Comparison of ENCODE assay signal across 8 cellular contexts in the genomic region with DNA sequence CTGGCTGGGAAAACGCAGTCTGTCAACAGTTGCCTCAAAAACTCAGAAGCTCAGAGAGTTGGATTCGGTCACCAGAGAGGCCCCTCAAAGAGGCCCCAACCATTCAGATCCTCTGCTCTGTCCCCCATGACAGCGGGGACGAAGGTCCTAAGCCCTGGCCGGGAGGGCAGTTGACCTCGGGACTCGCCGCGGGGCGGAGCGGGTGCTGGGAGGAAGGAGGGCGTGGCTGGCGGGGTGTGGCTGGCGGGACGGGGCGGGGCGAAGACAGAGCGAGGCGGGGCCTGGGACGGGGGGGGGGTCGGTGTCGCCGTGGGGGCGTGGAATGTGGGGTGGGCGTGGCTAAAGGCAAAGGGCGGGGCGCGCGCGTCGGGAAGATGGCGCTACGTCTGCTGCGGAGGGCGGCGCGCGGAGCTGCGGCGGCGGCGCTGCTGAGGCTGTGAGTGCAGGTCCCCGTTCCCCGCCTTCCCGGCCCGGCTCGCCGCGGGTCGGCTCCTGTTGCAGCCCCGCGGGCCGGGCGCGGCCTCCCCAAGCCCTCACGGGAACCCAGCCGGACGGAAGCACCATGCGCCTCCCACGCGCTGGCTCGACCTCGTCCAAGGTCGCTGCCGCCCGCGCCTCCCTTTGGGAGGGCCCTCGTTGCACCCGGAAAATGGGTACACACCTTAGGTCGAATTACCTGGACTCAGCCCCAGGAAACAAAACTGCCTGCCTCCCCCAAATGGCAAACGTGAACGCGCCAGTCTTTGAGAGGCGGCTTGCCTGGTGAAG. TPM values are rescaled to one million over a fixed set of nuclear protein-coding genes. Genes with fewer than 3 reads are reported as not detected.
DNase-seq lines count a peak whose midpoint lies in the region; ATAC-seq and TF ChIP-seq lines count a peak whose summit lies in the region.

A gene (plus strand): TSS at position 369 of the 768 bp plus-strand sequence.

- H3K36me3 ChIP-seq in DOHH2 (ENCODE audit: control insufficient read depth, low read length) (no peaks in the 10 kb centered on the region), RWPE2 (ENCODE audit: low read depth) (no peaks in the 10 kb centered on the region), neural progenitor cell (no peaks in the 10 kb centered on the region)

- in situ Hi-C loops in KBM-7 (cut with MboI; ENCODE audit: low pct_unique_long_range_greater_than_20kb, low sequenced_read_pairs) = no loop called here

- H3K4me1 Mint-ChIP-seq in neural progenitor cell = peaks cover 18% of the 10 kb centered on the region

- no peak within 1 kb of the TSS for H3K9ac ChIP-seq in neural progenitor cell

- H2AFZ ChIP-seq in neural progenitor cell (replicated peaks) = peak within 1 kb of the TSS; percentile 85

- H3K4me2 ChIP-seq in DOHH2 (ENCODE audit: low read length) (peak within 1 kb of the TSS; percentile 98), neural progenitor cell (peak within 1 kb of the TSS; percentile 83)

- peaks cover 29% of the 10 kb centered on the region for H3K4me1 ChIP-seq in DOHH2 (ENCODE audit: control insufficient read depth, low read length)
- H3K4me1 ChIP-seq in RWPE2 (ENCODE audit: insufficient read depth, poor library complexity, severe bottlenecking) = peaks cover 8% of the 10 kb centered on the region
- peaks cover 5% of the 10 kb centered on the region for H3K4me1 ChIP-seq in neural progenitor cell

- H3K27ac ChIP-seq in DOHH2 (ENCODE audit: low read depth, low read length) = peak within 1 kb of the TSS; percentile 60
- H3K27ac ChIP-seq in RWPE2 (ENCODE audit: poor library complexity, severe bottlenecking) = peak within 1 kb of the TSS; percentile 37
- no peak within 1 kb of the TSS for H3K27ac ChIP-seq in neural progenitor cell

- ATAC-seq in GM21723 (IDR thresholded peaks at IDR 0.05; ENCODE audit: unreplicated experiment) = peak; percentile 79
- ATAC-seq in RWPE2 (ENCODE audit: low read depth) = peak; percentile 85

- H3F3A ChIP-seq in DOHH2 (ENCODE audit: control insufficient read depth, insufficient read depth) (no peaks in the 10 kb centered on the region), neural progenitor cell (ENCODE audit: low read depth) (peaks cover 26% of the 10 kb centered on the region)

- peaks cover 4% of the 10 kb centered on the region for H3K9me3 Mint-ChIP-seq in neural progenitor cell

- H3K79me2 ChIP-seq in DOHH2 (ENCODE audit: control insufficient read depth, low read length) = 0 out of 2 replicates have a peak, but pooled peaks cover 2% of the 10 kb centered on the region
- H3K79me2 ChIP-seq in neural progenitor cell (ENCODE audit: low read depth) = no peaks in the 10 kb centered on the region

- peaks cover 6% of the 10 kb centered on the region for H3K27me3 Mint-ChIP-seq in neural progenitor cell (ENCODE audit: insufficient read depth, low read depth)

- H3K4me3 ChIP-seq in DOHH2 (ENCODE audit: low read length) (peak within 1 kb of the TSS; percentile 89), RWPE2 (ENCODE audit: severe bottlenecking) (peak within 1 kb of the TSS; percentile 66), fibroblast of villous mesenchyme (ENCODE audit: low read depth, low read length) (peak within 1 kb of the TSS; percentile 77), neural progenitor cell (peak within 1 kb of the TSS; percentile 68)

- H3K36me3 Mint-ChIP-seq in neural progenitor cell = peaks cover 3% of the 10 kb centered on the region

- no peaks in the 10 kb centered on the region for H3K9me3 ChIP-seq in DOHH2 (ENCODE audit: control insufficient read depth, insufficient read depth, low read length)
- no peaks in the 10 kb centered on the region for H3K9me3 ChIP-seq in RWPE2 (ENCODE audit: severe bottlenecking)
- H3K9me3 ChIP-seq in neural progenitor cell (ENCODE audit: low read depth) = no peaks in the 10 kb centered on the region

- no peaks in the 10 kb centered on the region for H3K9me2 ChIP-seq in DOHH2 (replicated peaks; ENCODE audit: control insufficient read depth, low read length)

- H4K20me1 ChIP-seq in DOHH2 (ENCODE audit: control insufficient read depth, insufficient read depth, low read depth, low read length) = no peaks in the 10 kb centered on the region
- no peaks in the 10 kb centered on the region for H4K20me1 ChIP-seq in neural progenitor cell (ENCODE audit: low read depth)

- H3K4me3 Mint-ChIP-seq in neural progenitor cell = peak within 1 kb of the TSS; percentile 89

- TF ChIP-seq CTCF in DOHH2 (IDR thresholded peaks at IDR 0.05; ENCODE audit: low read depth, low read length, poor library complexity, severe bottlenecking) (no peak), RWPE2 (IDR thresholded peaks at IDR 0.05; ENCODE audit: poor library complexity, severe bottlenecking) (peak; percentile 6), fibroblast of villous mesenchyme (IDR thresholded peaks at IDR 0.05; ENCODE audit: insufficient read depth, low read depth, low read length) (no peak), neural progenitor cell (IDR thresholded peaks at IDR 0.05) (no peak)

- H3K27ac Mint-ChIP-seq in neural progenitor cell = no peak within 1 kb of the TSS

- H3K27me3 ChIP-seq in DOHH2 (ENCODE audit: control insufficient read depth, low read length) (0 out of 2 replicates have a peak, but pooled peaks cover 6% of the 10 kb centered on the region), RWPE2 (ENCODE audit: insufficient read depth, poor library complexity, severe bottlenecking) (no peaks in the 10 kb centered on the region), neural progenitor cell (peaks cover 24% of the 10 kb centered on the region)

- DNase-seq in KBM-7 (peak; percentile 78), RWPE2 (ENCODE audit: low spot score) (peak; percentile 81), activated gamma-delta T cell (lab: John Stamatoyannopoulos, UW) (peak; percentile 82), fibroblast of villous mesenchyme (ENCODE audit: low read depth) (peak; percentile 86), neural progenitor cell (ENCODE audit: low spot score) (peak; percentile 94), stromal cell of bone marrow (ENCODE audit: low read depth) (peak; percentile 45)

RNA-seq across cellular contexts. Expression of the gene that starts here (rescaled TPM):
- total RNA-seq in fibroblast of villous mesenchyme (0.32 and 1.3 TPM in 2 replicates), neural progenitor cell (ENCODE audit: low replicate concordance) (12.1 and 14.2 TPM in 2 replicates)
